26 cellular contexts compared by ENCODE assay signal in genomic region chr13:71828117-71828516, GRCh38. TPM values are rescaled to one million over a fixed set of nuclear protein-coding genes. Genes with fewer than 3 reads are reported as not detected.
DNase-seq lines count a peak whose midpoint lies in the region; ATAC-seq and TF ChIP-seq lines count a peak whose summit lies in the region.
"Had no signal": no experiment of that assay in that cellular context is flagged by ENCODE, and none has a peak within 500 bp of the region (broad histone marks: within the 10 kb centered on the region; RNA-seq: fewer than 3 reads in every experiment).

No MANE protein-coding gene starts in this region.

- H3K36me3 ChIP-seq in BLaER1, result no peaks in the 10 kb centered on the region
- H3K36me3 ChIP-seq: pancreas, sigmoid colon, thoracic aorta had no signal

- no peak overlapping the region for H3K4me3 ChIP-seq in BLaER1
- H3K4me3 ChIP-seq in Jurkat, Clone E6-1 (ENCODE audit: low read length), result no peak overlapping the region
- H3K4me3 ChIP-seq: GM23248, hepatocyte, pancreas, sigmoid colon, thoracic aorta had no signal

- no peaks in the 10 kb centered on the region for H3K27me3 ChIP-seq in BLaER1
- H3K27me3 ChIP-seq: hepatocyte, sigmoid colon had no signal

- no peaks in the 10 kb centered on the region for H3K27me3 Mint-ChIP-seq in immature natural killer cell (ENCODE audit: low read depth in 3 of 3)
- H3K27me3 Mint-ChIP-seq in activated T-helper 1 cell treated with anti-CD3 and anti-CD28 coated beads, Interleukin-12 subunit alpha, Interleukin-12 subunit beta, Interleukin-2, Interleukin-4 antibody, amounts not matched to agents 30 ng/mL and 10 ng/mL and 1 ng/mL, durations not matched to agents 14 hours and 24 hours and 36 hours (ENCODE audit: insufficient read depth), result peaks cover 5% of the 10 kb centered on the region
- H3K27me3 Mint-ChIP-seq: CD8-positive, alpha-beta memory T cell; IgD-negative memory B cell; stimulated activated naive B cell treated with anti-CD40 and anti-IgM and Interleukin-4, amounts not matched to agents 10 μg/mL and 1 μg/mL and 100 μg/mL, for 72 hours had no signal

- H3K4me1 Mint-ChIP-seq in immature natural killer cell, result peaks cover 3 to 36% of the 10 kb centered on the region in 2 donors
- H3K4me1 Mint-ChIP-seq in activated T-helper 1 cell treated with anti-CD3 and anti-CD28 coated beads, Interleukin-12 subunit alpha, Interleukin-12 subunit beta, Interleukin-2, Interleukin-4 antibody, amounts not matched to agents 30 ng/mL and 10 ng/mL and 1 ng/mL, durations not matched to agents 14 hours and 24 hours and 36 hours (ENCODE audit: low read depth), result no peaks in the 10 kb centered on the region
- H3K4me1 Mint-ChIP-seq: CD8-positive, alpha-beta memory T cell; stimulated activated naive B cell treated with anti-CD40 and anti-IgM and Interleukin-4, amounts not matched to agents 10 μg/mL and 1 μg/mL and 100 μg/mL, for 72 hours had no signal

- ATAC-seq in HG02623 (IDR thresholded peaks at IDR 0.05; ENCODE audit: unreplicated experiment) (no peak), omental fat pad (ENCODE audit: low FRiP score) (no peak)
- ATAC-seq: stimulated activated naive B cell treated with anti-CD40 and anti-IgM and Interleukin-4, amounts not matched to agents 10 μg/mL and 1 μg/mL and 100 μg/mL, for 72 hours had no signal

- no peak overlapping the region for H3K27ac ChIP-seq in BLaER1
- H3K27ac ChIP-seq: GM23248, hepatocyte, pancreas, sigmoid colon, thoracic aorta had no signal

- H3K9ac ChIP-seq in BLaER1, result no peak overlapping the region
- H3K9ac ChIP-seq: GM23248 had no signal

- no peak overlapping the region for H3K27ac Mint-ChIP-seq in immature natural killer cell
- no peak overlapping the region for H3K27ac Mint-ChIP-seq in activated T-helper 1 cell treated with anti-CD3 and anti-CD28 coated beads, Interleukin-12 subunit alpha, Interleukin-12 subunit beta, Interleukin-2, Interleukin-4 antibody, amounts not matched to agents 30 ng/mL and 10 ng/mL and 1 ng/mL, durations not matched to agents 14 hours and 24 hours and 36 hours
- H3K27ac Mint-ChIP-seq: CD8-positive, alpha-beta memory T cell; IgD-negative memory B cell; stimulated activated naive B cell treated with anti-CD40 and anti-IgM and Interleukin-4, amounts not matched to agents 10 μg/mL and 1 μg/mL and 100 μg/mL, for 72 hours had no signal

- H3K4me3 Mint-ChIP-seq in immature natural killer cell, result peak overlapping the region in 4 of 5 donors; percentile 10 to 53 (median 14)
- no peak overlapping the region for H3K4me3 Mint-ChIP-seq in activated T-helper 1 cell treated with anti-CD3 and anti-CD28 coated beads, Interleukin-12 subunit alpha, Interleukin-12 subunit beta, Interleukin-2, Interleukin-4 antibody, amounts not matched to agents 30 ng/mL and 10 ng/mL and 1 ng/mL, durations not matched to agents 14 hours and 24 hours and 36 hours
- H3K4me3 Mint-ChIP-seq: CD8-positive, alpha-beta memory T cell; IgD-negative memory B cell; stimulated activated naive B cell treated with anti-CD40 and anti-IgM and Interleukin-4, amounts not matched to agents 10 μg/mL and 1 μg/mL and 100 μg/mL, for 72 hours had no signal

- intact Hi-C loops in activated T-helper 1 cell treated with anti-CD3 and anti-CD28 coated beads, Interleukin-12 subunit alpha, Interleukin-12 subunit beta, Interleukin-2, Interleukin-4 antibody, amounts not matched to agents 30 ng/mL and 10 ng/mL and 1 ng/mL, durations not matched to agents 14 hours and 24 hours and 36 hours (cut with micrococcal nuclease), result no loop called here

- H3K4me1 ChIP-seq in BLaER1, result peaks cover 13% of the 10 kb centered on the region
- H3K4me1 ChIP-seq: pancreas, sigmoid colon had no signal

- TF ChIP-seq CTCF in omental fat pad (IDR thresholded peaks at IDR 0.05), result no peak

- H3K4me2 ChIP-seq in BLaER1, result peak overlapping the region; percentile 46
- H3K4me2 ChIP-seq: hepatocyte had no signal

- no peaks in the 10 kb centered on the region for H3K9me3 ChIP-seq in BLaER1
- H3K9me3 ChIP-seq: pancreas, sigmoid colon, thoracic aorta had no signal

- no peaks in the 10 kb centered on the region for H3K36me3 Mint-ChIP-seq in immature natural killer cell
- no peaks in the 10 kb centered on the region for H3K36me3 Mint-ChIP-seq in activated T-helper 1 cell treated with anti-CD3 and anti-CD28 coated beads, Interleukin-12 subunit alpha, Interleukin-12 subunit beta, Interleukin-2, Interleukin-4 antibody, amounts not matched to agents 30 ng/mL and 10 ng/mL and 1 ng/mL, durations not matched to agents 14 hours and 24 hours and 36 hours (ENCODE audit: low read depth)
- H3K36me3 Mint-ChIP-seq: CD8-positive, alpha-beta memory T cell; IgD-negative memory B cell; stimulated activated naive B cell treated with anti-CD40 and anti-IgM and Interleukin-4, amounts not matched to agents 10 μg/mL and 1 μg/mL and 100 μg/mL, for 72 hours had no signal

- DNase-seq in Jurkat, Clone E6-1 (ENCODE audit: low read depth, low spot score), result peak; percentile 63
- DNase-seq in SK-N-DZ (ENCODE audit: low spot score), result peak; percentile 45
- peak in 2 of 3 donors; percentile 1 to 9 for DNase-seq in immature natural killer cell
- DNase-seq in activated T-helper 1 cell treated with anti-CD3 and anti-CD28 coated beads, Interleukin-12 subunit alpha, Interleukin-12 subunit beta, Interleukin-2, Interleukin-4 antibody, amounts not matched to agents 30 ng/mL and 10 ng/mL and 1 ng/mL, durations not matched to agents 14 hours and 24 hours and 36 hours (ENCODE audit: low spot score), result no peak
- no peak for DNase-seq in stimulated activated CD4-positive, alpha-beta T cell treated with anti-CD3 and anti-CD28 coated beads, Interleukin-15, amount 100 ng/mL, for 24 hours
- DNase-seq in omental fat pad (ENCODE audit: low spot score), result no peak
- DNase-seq: activated CD4-positive, alpha-beta T cell treated with anti-CD3 and anti-CD28 coated beads, Interleukin-2, amount 50 U/mL, for 1 hour; amygdala; CD8-positive, alpha-beta memory T cell; cortex of kidney; DMS53; GM23248; kidney glomerular epithelial cell; NCI-H1105; NCI-H2081; NCI-H446 treated with DMSO at 0.1 percent for 48 hours; NK-92 treated with Interleukin-12 subunit alpha and Interleukin-12 subunit beta, amount 100 ng/mL, for 24 hours; pancreas; RPMI8226; sigmoid colon; stimulated activated naive B cell treated with anti-CD40 and anti-IgM and Interleukin-4, amounts not matched to agents 10 μg/mL and 1 μg/mL and 100 μg/mL, for 72 hours had no signal

- H4K20me1 ChIP-seq in BLaER1, result no peaks in the 10 kb centered on the region

- peaks cover 0 to 18% (median 1%) of the 10 kb centered on the region in 6 donors for H3K9me3 Mint-ChIP-seq in immature natural killer cell
- no peaks in the 10 kb centered on the region for H3K9me3 Mint-ChIP-seq in activated T-helper 1 cell treated with anti-CD3 and anti-CD28 coated beads, Interleukin-12 subunit alpha, Interleukin-12 subunit beta, Interleukin-2, Interleukin-4 antibody, amounts not matched to agents 30 ng/mL and 10 ng/mL and 1 ng/mL, durations not matched to agents 14 hours and 24 hours and 36 hours
- H3K9me3 Mint-ChIP-seq: stimulated activated naive B cell treated with anti-CD40 and anti-IgM and Interleukin-4, amounts not matched to agents 10 μg/mL and 1 μg/mL and 100 μg/mL, for 72 hours had no signal

RNA-seq across cellular contexts. Expression of gene DACH1, which starts 38.9 kb away (rescaled TPM):
- 0.29 TPM for polyA plus RNA-seq in Jurkat, Clone E6-1 (2012; ENCODE audit: insufficient read depth, insufficient read length)
- 10.9 and 12.1 TPM in 2 replicates for polyA plus RNA-seq in SK-N-DZ (2014; cell fraction: cytosol; rRNA removed)
- 6.7 and 9.2 TPM in 2 replicates for polyA plus RNA-seq in SK-N-DZ (2014; cell fraction: nucleus; rRNA removed)
- polyA plus RNA-seq in immature natural killer cell, result under 1 TPM; 0.08 to 0.72 (median 0.32) TPM
- not detected in 2 replicates for total RNA-seq in activated T-helper 1 cell treated with anti-CD3 and anti-CD28 coated beads, Interleukin-12 subunit alpha, Interleukin-12 subunit beta, Interleukin-2, Interleukin-4 antibody, amounts not matched to agents 30 ng/mL and 10 ng/mL and 1 ng/mL, durations not matched to agents 14 hours and 24 hours and 36 hours
- total RNA-seq in omental fat pad, result 10 to 100 TPM in 1 of 4 donors, 1 to 10 TPM in 3; 1.1 to 10.4 (median 2.8) TPM
- total RNA-seq: CD8-positive, alpha-beta memory T cell; GM23248 had no signal
- polyA plus RNA-seq: CD8-positive, alpha-beta memory T cell; GM23248; IgD-negative memory B cell had no signal

Comparison
In these comparisons a context has a peak if more than half of its experiments do, and no peak if none do; other contexts are left out.
1. DNase-seq: peak in Jurkat, Clone E6-1 (single experiment), SK-N-DZ (single experiment) and immature natural killer cell (2 of 3); none in activated T-helper 1 cell treated with anti-CD3 and anti-CD28 coated beads, Interleukin-12 subunit alpha, Interleukin-12 subunit beta, Interleukin-2, Interleukin-4 antibody, amounts not matched to agents 30 ng/mL and 10 ng/mL and 1 ng/mL, durations not matched to agents 14 hours and 24 hours and 36 hours (single experiment), stimulated activated CD4-positive, alpha-beta T cell treated with anti-CD3 and anti-CD28 coated beads, Interleukin-15, amount 100 ng/mL, for 24 hours (single experiment) and omental fat pad (single experiment).